Comparison of ENCODE assay signal across 8 cellular contexts in the genomic region with DNA sequence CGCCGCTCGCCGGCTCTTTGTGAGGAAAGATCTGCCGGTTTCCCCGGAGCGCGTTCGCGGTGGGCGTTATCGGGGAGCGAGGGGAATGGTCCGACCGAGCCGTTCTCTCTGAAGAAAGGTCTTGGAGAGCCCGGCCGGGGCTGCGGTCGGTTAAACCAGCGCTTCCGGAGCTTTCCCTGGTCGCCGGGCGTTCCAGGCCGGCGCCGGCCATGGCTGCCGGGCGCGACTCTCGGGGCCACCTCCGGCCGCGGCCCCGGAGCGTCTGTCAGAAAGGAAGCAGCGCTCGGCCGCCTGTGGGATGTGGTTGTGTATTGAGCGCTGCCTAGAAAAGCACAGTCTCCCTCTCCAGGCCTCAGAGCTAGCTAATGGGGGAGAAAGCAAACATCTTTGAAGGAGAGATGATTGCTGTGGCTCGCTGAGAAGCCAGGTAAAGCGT. TPM values are rescaled to one million over a fixed set of nuclear protein-coding genes. Genes with fewer than 3 reads are reported as not detected.
DNase-seq lines count a peak whose midpoint lies in the region; ATAC-seq and TF ChIP-seq lines count a peak whose summit lies in the region.

No MANE protein-coding gene starts in this region.

- H3K36me3 ChIP-seq in BE2C: peaks cover 5% of the 10 kb centered on the region; the same call in 1 of the 2 replicates
- no peaks in the 10 kb centered on the region for H3K36me3 ChIP-seq in Peyer's patch
- H3K36me3 ChIP-seq in subcutaneous abdominal adipose tissue (ENCODE audit: control insufficient read depth in 5 of 5, insufficient read depth in 5 of 5, low read length in 5 of 5): no peaks in the 10 kb centered on the region

- H3K9me3 ChIP-seq in BE2C (no peaks in the 10 kb centered on the region), Peyer's patch (no peaks in the 10 kb centered on the region), subcutaneous abdominal adipose tissue (ENCODE audit: control insufficient read depth in 5 of 5, low read length in 5 of 5) (no peaks in the 10 kb centered on the region)

- peak; percentile 20 to 23 for TF ChIP-seq POLR2A in Peyer's patch (IDR thresholded peaks at IDR 0.05)

- no peak for TF ChIP-seq CTCF in BE2C (IDR thresholded peaks at IDR 0.05; ENCODE audit: low read depth, low read length)
- peak in 3 of 6 experiments; percentile 8 to 22 (median 15) for TF ChIP-seq CTCF in Peyer's patch (IDR thresholded peaks at IDR 0.05)

- peak overlapping the region; percentile 99 for H3K4me3 Mint-ChIP-seq in natural killer cell treated with Interleukin-12 subunit alpha and Interleukin-12 subunit beta and Interleukin-15 and Interleukin-18, amount 100 ng/mL, for 72 hours

- no peaks in the 10 kb centered on the region for H3K27me3 Mint-ChIP-seq in natural killer cell treated with Interleukin-12 subunit alpha and Interleukin-12 subunit beta and Interleukin-15 and Interleukin-18, amount 100 ng/mL, for 72 hours

- peak overlapping the region; percentile 97 for H3K4me3 ChIP-seq in BE2C (ENCODE audit: low read depth, low read length)
- peak overlapping the region; percentile 69 to 87 (median 81) for H3K4me3 ChIP-seq in Peyer's patch
- H3K4me3 ChIP-seq in subcutaneous abdominal adipose tissue (ENCODE audit: low read depth in 1 of 5, low read length in 5 of 5): peak overlapping the region; percentile 79 to 92 (median 86)

- peak overlapping the region; percentile 82 to 95 (median 91) for H3K9ac ChIP-seq in subcutaneous abdominal adipose tissue (ENCODE audit: low read length in 5 of 5)

- no peaks in the 10 kb centered on the region for H3K9me3 Mint-ChIP-seq in natural killer cell treated with Interleukin-12 subunit alpha and Interleukin-12 subunit beta and Interleukin-15 and Interleukin-18, amount 100 ng/mL, for 72 hours

- DNase-seq in BE2C (peak; percentile 76), GM19238 (ENCODE audit: insufficient read length, low spot score) (peak; percentile 63), Peyer's patch (peak; percentile 75 to 91 (median 88)), fibroblast of the conjunctiva (ENCODE audit: low read depth) (peak; percentile 32)
- peak; percentile 85 for DNase-seq in activated effector memory CD4-positive, alpha-beta T cell treated with anti-CD3 and anti-CD28 coated beads, Interleukin-2, amount 50 U/mL, for 16 hours
- DNase-seq in natural killer cell treated with Interleukin-12 subunit alpha and Interleukin-12 subunit beta and Interleukin-15 and Interleukin-18, amount 100 ng/mL, for 72 hours (ENCODE audit: low spot score): peak; percentile 82

- H3K27ac ChIP-seq in Peyer's patch: peak overlapping the region; percentile 94 to 98 (median 96)
- peak overlapping the region; percentile 93 for H3K27ac ChIP-seq in subcutaneous abdominal adipose tissue (ENCODE audit: low read depth, low read length)

- H3K36me3 Mint-ChIP-seq in natural killer cell treated with Interleukin-12 subunit alpha and Interleukin-12 subunit beta and Interleukin-15 and Interleukin-18, amount 100 ng/mL, for 72 hours: no peaks in the 10 kb centered on the region

- peak; percentile 27 for ATAC-seq in HG03442 (IDR thresholded peaks at IDR 0.05; ENCODE audit: unreplicated experiment)
- peak; percentile 75 to 79 for ATAC-seq in natural killer cell treated with Interleukin-12 subunit alpha and Interleukin-12 subunit beta and Interleukin-15 and Interleukin-18, amount 100 ng/mL, for 72 hours

- H3K27ac Mint-ChIP-seq in natural killer cell treated with Interleukin-12 subunit alpha and Interleukin-12 subunit beta and Interleukin-15 and Interleukin-18, amount 100 ng/mL, for 72 hours: peak overlapping the region; percentile 94 to 95

- no peaks in the 10 kb centered on the region for H3K4me1 ChIP-seq in BE2C
- H3K4me1 ChIP-seq in Peyer's patch: peaks cover 0 to 15% (median 4%) of the 10 kb centered on the region in 4 donors
- peaks cover 4 to 40% (median 32%) of the 10 kb centered on the region in 5 donors for H3K4me1 ChIP-seq in subcutaneous abdominal adipose tissue (ENCODE audit: control insufficient read depth in 5 of 5, insufficient read depth in 5 of 5, low read length in 5 of 5)

- H3K4me1 Mint-ChIP-seq in natural killer cell treated with Interleukin-12 subunit alpha and Interleukin-12 subunit beta and Interleukin-15 and Interleukin-18, amount 100 ng/mL, for 72 hours (ENCODE audit: low read depth in 2 of 2): peaks cover 34 to 48% of the 10 kb centered on the region in 2 donors

- H3K27me3 ChIP-seq in BE2C (no peaks in the 10 kb centered on the region), Peyer's patch (no peaks in the 10 kb centered on the region), subcutaneous abdominal adipose tissue (ENCODE audit: control insufficient read depth in 5 of 5, insufficient read depth in 4 of 5, low read length in 5 of 5) (no peaks in the 10 kb centered on the region)

RNA-seq across cellular contexts. Expression of gene FYTTD1, which starts 0.7 kb away (rescaled TPM):
- 53.4 TPM for polyA plus RNA-seq in BE2C (2012; ENCODE audit: insufficient read depth, insufficient read length, low read depth)
- 10 to 100 TPM; 15.4 to 62.7 (median 27.4) TPM for total RNA-seq in Peyer's patch
- 10 to 100 TPM; 36.0 to 66.1 TPM for total RNA-seq in natural killer cell treated with Interleukin-12 subunit alpha and Interleukin-12 subunit beta and Interleukin-15 and Interleukin-18, amount 100 ng/mL, for 72 hours

RNA-seq across cellular contexts. Expression of gene RUBCN, which starts 13.7 kb away (rescaled TPM):
- polyA plus RNA-seq in BE2C (2012; ENCODE audit: insufficient read depth, insufficient read length, low read depth): 17.1 TPM
- 100 to 1,000 TPM in 1 of 4 donors, 10 to 100 TPM in 3; 45.4 to 113 (median 48.2) TPM for total RNA-seq in Peyer's patch
- 10 to 100 TPM; 42.7 to 59.7 TPM for total RNA-seq in natural killer cell treated with Interleukin-12 subunit alpha and Interleukin-12 subunit beta and Interleukin-15 and Interleukin-18, amount 100 ng/mL, for 72 hours

RNA-seq across cellular contexts. Expression of gene LRCH3, which starts 40.6 kb away (rescaled TPM):
- 9.4 TPM for polyA plus RNA-seq in BE2C (2012; ENCODE audit: insufficient read depth, insufficient read length, low read depth)
- total RNA-seq in Peyer's patch: 10 to 100 TPM; 31.2 to 90.0 (median 41.7) TPM
- 10 to 100 TPM; 67.3 to 74.7 TPM for total RNA-seq in natural killer cell treated with Interleukin-12 subunit alpha and Interleukin-12 subunit beta and Interleukin-15 and Interleukin-18, amount 100 ng/mL, for 72 hours

Comparison
In these comparisons a context has a peak if more than half of its experiments do, and no peak if none do; other contexts are left out.
1. Peak in every context shown above with its lines: DNase-seq, ATAC-seq, H3K4me3 ChIP-seq and H3K27ac ChIP-seq.
2. DNase-seq: peak in every context shown above with its lines; median percentile 88 in Peyer's patch; 85 in activated effector memory CD4-positive, alpha-beta T cell treated with anti-CD3 and anti-CD28 coated beads, Interleukin-2, amount 50 U/mL, for 16 hours; 82 in natural killer cell treated with Interleukin-12 subunit alpha and Interleukin-12 subunit beta and Interleukin-15 and Interleukin-18, amount 100 ng/mL, for 72 hours; 76 in BE2C; 63 in GM19238; 32 in fibroblast of the conjunctiva.